Comparison of ENCODE assay signal across 9 cellular contexts in the genomic region with DNA sequence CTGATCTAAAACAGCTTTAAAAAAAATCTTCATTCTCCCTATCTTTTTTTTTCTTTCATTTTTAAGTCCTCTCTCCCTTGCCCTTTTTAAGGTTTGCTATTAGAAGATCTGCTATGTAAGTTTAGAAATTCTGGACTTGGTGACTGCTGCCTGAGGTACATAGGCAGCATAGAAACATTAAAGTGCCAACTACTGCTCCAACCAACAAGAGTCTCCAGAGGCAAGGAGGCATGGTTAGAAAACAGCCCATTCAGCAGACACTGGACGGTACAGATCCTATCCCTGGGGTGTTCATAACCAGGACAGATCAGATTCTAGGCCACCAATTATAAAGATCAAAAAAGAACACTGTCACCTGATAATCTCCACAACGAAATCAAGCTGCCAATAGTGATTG. TPM values are rescaled to one million over a fixed set of nuclear protein-coding genes. Genes with fewer than 3 reads are reported as not detected.
DNase-seq lines count a peak whose midpoint lies in the region; ATAC-seq and TF ChIP-seq lines count a peak whose summit lies in the region.
"Had no signal": no experiment of that assay in that cellular context is flagged by ENCODE, and none has a peak within 500 bp of the region (broad histone marks: within the 10 kb centered on the region; RNA-seq: fewer than 3 reads in every experiment).

No MANE protein-coding gene starts in this region.

- H3K9me3 ChIP-seq in lower lobe of right lung: no peaks in the 10 kb centered on the region
- H3K9me3 ChIP-seq in suprapubic skin: no peaks in the 10 kb centered on the region

- no peak for DNase-seq in NB4 (ENCODE audit: low read depth)
- DNase-seq in lower lobe of right lung: no peak
- DNase-seq in suprapubic skin (ENCODE audit: low spot score in 2 of 2): no peak
- no peak for DNase-seq in NCI-H128 (lab: John Stamatoyannopoulos, UW; ENCODE audit: unreplicated experiment)

- H3K27ac Mint-ChIP-seq in brain: peak overlapping the region; percentile 37 to 96 (median 84)

- ATAC-seq in lower lobe of right lung (no peak), GM21528 (IDR thresholded peaks at IDR 0.05; ENCODE audit: low FRiP score, unreplicated experiment) (no peak), HG03108 (IDR thresholded peaks at IDR 0.05; ENCODE audit: unreplicated experiment) (no peak)

- TF ChIP-seq EP300 in suprapubic skin (IDR thresholded peaks at IDR 0.05): no peak

- no peak for TF ChIP-seq POLR2A in NB4 (IDR thresholded peaks at IDR 0.05; ENCODE audit: extremely low read depth, insufficient read length)
- TF ChIP-seq POLR2A in suprapubic skin (IDR thresholded peaks at IDR 0.05): no peak

- no peak for TF ChIP-seq CTCF in NB4 (IDR thresholded peaks at IDR 0.05; ENCODE audit: low read depth, low read length)
- TF ChIP-seq CTCF in brain (conservative IDR thresholded peaks at IDR 0.05): no peak
- no peak for TF ChIP-seq CTCF in lower lobe of right lung (IDR thresholded peaks at IDR 0.05)
- TF ChIP-seq CTCF in suprapubic skin (IDR thresholded peaks at IDR 0.05): no peak

- peaks cover 16% of the 10 kb centered on the region for H3K36me3 Mint-ChIP-seq in brain

- H3K27me3 ChIP-seq in lower lobe of right lung (ENCODE audit: low read depth) (no peaks in the 10 kb centered on the region), suprapubic skin (no peaks in the 10 kb centered on the region)

- H3K4me1 Mint-ChIP-seq in brain: peaks cover 74% of the 10 kb centered on the region

- intact Hi-C loops in lower lobe of right lung (cut with DNase I): no loop called here

- H3K27ac ChIP-seq in lower lobe of right lung: peak overlapping the region; percentile 86
- peak overlapping the region; percentile 78 for H3K27ac ChIP-seq in suprapubic skin

- no peaks in the 10 kb centered on the region for H3K9me3 Mint-ChIP-seq in brain

- no peaks in the 10 kb centered on the region for H3K27me3 Mint-ChIP-seq in brain

- peak overlapping the region; percentile 6 to 69 (median 62) for H3K4me3 Mint-ChIP-seq in brain

- peaks cover 36% of the 10 kb centered on the region for H3K36me3 ChIP-seq in lower lobe of right lung
- peaks cover 19% of the 10 kb centered on the region for H3K36me3 ChIP-seq in suprapubic skin

- H3K4me1 ChIP-seq in lower lobe of right lung: peaks cover 92% of the 10 kb centered on the region
- H3K4me1 ChIP-seq in suprapubic skin: peaks cover 77% of the 10 kb centered on the region

- H3K4me3 ChIP-seq in NB4 (ENCODE audit: low read depth, low read length): peak overlapping the region; percentile 27
- peak overlapping the region; percentile 15 for H3K4me3 ChIP-seq in lower lobe of right lung
- peak overlapping the region; percentile 31 for H3K4me3 ChIP-seq in suprapubic skin

- 21% methylated on average over 2 of the region's 2 CpGs for WGBS in suprapubic skin

RNA-seq across cellular contexts. Expression of a gene that starts 36.6 kb away (rescaled TPM):
- 2.7 TPM for polyA plus RNA-seq in brain (ENCODE audit: insufficient read depth, low read depth, low replicate concordance)
- total RNA-seq in lower lobe of right lung (0.18 TPM), suprapubic skin (under 1 TPM in 2 of 4 donors, not detected in 2; 0.36 to 0.81 TPM)

RNA-seq across cellular contexts. Expression of a gene that starts 45.9 kb away (rescaled TPM):
- polyA plus RNA-seq in brain (ENCODE audit: insufficient read depth, low read depth, low replicate concordance): 2.2 TPM
- total RNA-seq in lower lobe of right lung: 6.8 TPM
- total RNA-seq in suprapubic skin: 10 to 100 TPM in 2 of 4 donors, 1 to 10 TPM in 2; 5.9 to 14.3 (median 10.3) TPM
- total RNA-seq: LHCN-M2 had no signal

RNA-seq across cellular contexts. Expression of a gene that starts 54.4 kb away (rescaled TPM):
- 1.4 TPM for polyA plus RNA-seq in brain (ENCODE audit: insufficient read depth, low read depth, low replicate concordance)
- total RNA-seq in lower lobe of right lung: 1,125 TPM
- 1 to 10 TPM; 2.3 to 7.1 (median 3.7) TPM for total RNA-seq in suprapubic skin
- total RNA-seq: kidney epithelial cell, LHCN-M2 had no signal

Comparison
In these comparisons a context has a peak if more than half of its experiments do, and no peak if none do; other contexts are left out.
1. RNA of a gene that starts 54.4 kb away (total RNA-seq): 1,125 TPM in lower lobe of right lung (single experiment); 2.3 to 7.1 TPM in suprapubic skin; every median in the first group is over 100 times any median in the second.
2. Peak in every context shown above with its lines, with median percentiles within 50 percentile points of each other: H3K4me3 ChIP-seq.